1 cellular context compared by ENCODE assay signal in genomic region chr6:27902335-27903314, GRCh38.
TF ChIP-seq lines count a peak whose summit lies in the region.

No MANE protein-coding gene starts in this region.

TF ChIP-seq in HepG2, 621 proteins besides CTCF, POLR2A, EP300 and RAD21 (continued from another document and continues in another):
- TF ChIP-seq, protein P1, sequence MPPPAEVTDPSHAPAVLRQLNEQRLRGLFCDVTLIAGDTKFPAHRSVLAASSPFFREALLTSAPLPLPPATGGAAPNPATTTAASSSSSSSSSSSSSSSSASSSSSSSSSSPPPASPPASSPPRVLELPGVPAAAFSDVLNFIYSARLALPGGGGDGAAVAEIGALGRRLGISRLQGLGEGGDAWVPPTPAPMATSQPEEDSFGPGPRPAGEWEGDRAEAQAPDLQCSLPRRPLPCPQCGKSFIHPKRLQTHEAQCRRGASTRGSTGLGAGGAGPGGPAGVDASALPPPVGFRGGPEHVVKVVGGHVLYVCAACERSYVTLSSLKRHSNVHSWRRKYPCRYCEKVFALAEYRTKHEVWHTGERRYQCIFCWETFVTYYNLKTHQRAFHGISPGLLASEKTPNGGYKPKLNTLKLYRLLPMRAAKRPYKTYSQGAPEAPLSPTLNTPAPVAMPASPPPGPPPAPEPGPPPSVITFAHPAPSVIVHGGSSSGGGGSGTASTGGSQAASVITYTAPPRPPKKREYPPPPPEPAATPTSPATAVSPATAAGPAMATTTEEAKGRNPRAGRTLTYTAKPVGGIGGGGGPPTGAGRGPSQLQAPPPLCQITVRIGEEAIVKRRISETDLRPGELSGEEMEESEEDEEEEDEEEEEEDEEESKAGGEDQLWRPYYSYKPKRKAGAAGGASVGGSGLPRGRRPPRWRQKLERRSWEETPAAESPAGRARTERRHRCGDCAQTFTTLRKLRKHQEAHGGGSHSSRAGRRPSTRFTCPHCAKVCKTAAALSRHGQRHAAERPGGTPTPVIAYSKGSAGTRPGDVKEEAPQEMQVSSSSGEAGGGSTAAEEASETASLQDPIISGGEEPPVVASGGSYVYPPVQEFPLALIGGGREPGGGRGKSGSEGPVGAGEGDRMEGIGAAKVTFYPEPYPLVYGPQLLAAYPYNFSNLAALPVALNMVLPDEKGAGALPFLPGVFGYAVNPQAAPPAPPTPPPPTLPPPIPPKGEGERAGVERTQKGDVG (CRISPR knock-in tag; IDR thresholded peaks at IDR 0.05; ENCODE audit: borderline replicate concordance) = no peak
- TF ChIP-seq ZNF556 (CRISPR knock-in tag; IDR thresholded peaks at IDR 0.05; ENCODE audit: borderline replicate concordance) (0 out of 2 replicates have a peak, but pooled peaks have one; percentile 46), ARNTL (CRISPR knock-in tag; IDR thresholded peaks at IDR 0.05) (no peak), XBP1 (CRISPR knock-in tag; IDR thresholded peaks at IDR 0.05) (no peak; the same call in 1 of the 2 replicates), CEBPZ (IDR thresholded peaks at IDR 0.05; ENCODE audit: low read length) (no peak), ZSCAN30 (CRISPR knock-in tag; IDR thresholded peaks at IDR 0.05) (peak; percentile 78; the same call in 1 of the 2 replicates), MLXIP (CRISPR knock-in tag; IDR thresholded peaks at IDR 0.05; ENCODE audit: borderline replicate concordance) (peak; percentile 61; the same call in 1 of the 2 replicates), GTF2F1 (IDR thresholded peaks at IDR 0.05; ENCODE audit: low read length) (no peak), MEF2D (CRISPR knock-in tag; IDR thresholded peaks at IDR 0.05) (no peak; the same call in 1 of the 2 replicates), ZNF792 (CRISPR knock-in tag; IDR thresholded peaks at IDR 0.05) (peak; percentile 56), U2AF2 (IDR thresholded peaks at IDR 0.05; ENCODE audit: low read depth, low read length) (no peak), ZBED4 (CRISPR knock-in tag; IDR thresholded peaks at IDR 0.05; ENCODE audit: borderline replicate concordance) (peak; percentile 95), PHF21A (CRISPR knock-in tag; IDR thresholded peaks at IDR 0.05) (peak; percentile 57; the same call in 1 of the 2 replicates), ATRX (CRISPR knock-in tag; IDR thresholded peaks at IDR 0.05; ENCODE audit: borderline replicate concordance) (no peak), MXD4 (CRISPR knock-in tag; IDR thresholded peaks at IDR 0.05) (peak; percentile 74), CEBPB (IDR thresholded peaks at IDR 0.05; ENCODE audit: borderline replicate concordance, low read depth, low read length) (no peak), ZNF232 (CRISPR knock-in tag; IDR thresholded peaks at IDR 0.05; ENCODE audit: borderline replicate concordance) (peak; percentile 32; the same call in 1 of the 2 replicates), CBX2 (IDR thresholded peaks at IDR 0.05; ENCODE audit: low read depth, low read length) (0 out of 2 replicates have a peak, but pooled peaks have one; percentile 37), CBX2 (CRISPR knock-in tag; IDR thresholded peaks at IDR 0.05; ENCODE audit: low read depth) (no peak), MXD3 (CRISPR knock-in tag; IDR thresholded peaks at IDR 0.05) (peak; percentile 83), ZIK1 (CRISPR knock-in tag; IDR thresholded peaks at IDR 0.05; ENCODE audit: borderline replicate concordance, low read depth) (no peak), ZFP90 (CRISPR knock-in tag; IDR thresholded peaks at IDR 0.05; ENCODE audit: borderline replicate concordance) (peak; percentile 88; the same call in 1 of the 2 replicates), HNRNPLL (IDR thresholded peaks at IDR 0.05; ENCODE audit: low read depth, low read length, poor library complexity, severe bottlenecking) (peak; percentile 79), ARNT (IDR thresholded peaks at IDR 0.05) (no peak), ZNF782 (CRISPR knock-in tag; IDR thresholded peaks at IDR 0.05; ENCODE audit: borderline replicate concordance) (no peak), SUZ12 (IDR thresholded peaks at IDR 0.05; ENCODE audit: low read depth, low read length) (no peak), ZMYM4 (CRISPR knock-in tag; IDR thresholded peaks at IDR 0.05) (0 out of 2 replicates have a peak, but pooled peaks have one; percentile 7), KLF16 (CRISPR knock-in tag; IDR thresholded peaks at IDR 0.05) (peak in 1 of 2 experiments; percentile 72; a peak in 2 of 4 replicates), ZNF629 (CRISPR knock-in tag; conservative IDR thresholded peaks at IDR 0.05) (peak; percentile 57), ZNF3 (CRISPR knock-in tag; IDR thresholded peaks at IDR 0.05) (peak; percentile 30; the same call in 1 of the 2 replicates), KAT7 (CRISPR knock-in tag; IDR thresholded peaks at IDR 0.05; ENCODE audit: borderline replicate concordance) (0 out of 2 replicates have a peak, but pooled peaks have one; percentile 17)
- TF ChIP-seq, protein P2, sequence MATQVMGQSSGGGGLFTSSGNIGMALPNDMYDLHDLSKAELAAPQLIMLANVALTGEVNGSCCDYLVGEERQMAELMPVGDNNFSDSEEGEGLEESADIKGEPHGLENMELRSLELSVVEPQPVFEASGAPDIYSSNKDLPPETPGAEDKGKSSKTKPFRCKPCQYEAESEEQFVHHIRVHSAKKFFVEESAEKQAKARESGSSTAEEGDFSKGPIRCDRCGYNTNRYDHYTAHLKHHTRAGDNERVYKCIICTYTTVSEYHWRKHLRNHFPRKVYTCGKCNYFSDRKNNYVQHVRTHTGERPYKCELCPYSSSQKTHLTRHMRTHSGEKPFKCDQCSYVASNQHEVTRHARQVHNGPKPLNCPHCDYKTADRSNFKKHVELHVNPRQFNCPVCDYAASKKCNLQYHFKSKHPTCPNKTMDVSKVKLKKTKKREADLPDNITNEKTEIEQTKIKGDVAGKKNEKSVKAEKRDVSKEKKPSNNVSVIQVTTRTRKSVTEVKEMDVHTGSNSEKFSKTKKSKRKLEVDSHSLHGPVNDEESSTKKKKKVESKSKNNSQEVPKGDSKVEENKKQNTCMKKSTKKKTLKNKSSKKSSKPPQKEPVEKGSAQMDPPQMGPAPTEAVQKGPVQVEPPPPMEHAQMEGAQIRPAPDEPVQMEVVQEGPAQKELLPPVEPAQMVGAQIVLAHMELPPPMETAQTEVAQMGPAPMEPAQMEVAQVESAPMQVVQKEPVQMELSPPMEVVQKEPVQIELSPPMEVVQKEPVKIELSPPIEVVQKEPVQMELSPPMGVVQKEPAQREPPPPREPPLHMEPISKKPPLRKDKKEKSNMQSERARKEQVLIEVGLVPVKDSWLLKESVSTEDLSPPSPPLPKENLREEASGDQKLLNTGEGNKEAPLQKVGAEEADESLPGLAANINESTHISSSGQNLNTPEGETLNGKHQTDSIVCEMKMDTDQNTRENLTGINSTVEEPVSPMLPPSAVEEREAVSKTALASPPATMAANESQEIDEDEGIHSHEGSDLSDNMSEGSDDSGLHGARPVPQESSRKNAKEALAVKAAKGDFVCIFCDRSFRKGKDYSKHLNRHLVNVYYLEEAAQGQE (IDR thresholded peaks at IDR 0.05; ENCODE audit: borderline replicate concordance in 1 of 2, low read depth in 1 of 2, low read length in 2 of 2) = no peak; a peak in 1 of 4 replicates
- TF ChIP-seq, protein P3, sequence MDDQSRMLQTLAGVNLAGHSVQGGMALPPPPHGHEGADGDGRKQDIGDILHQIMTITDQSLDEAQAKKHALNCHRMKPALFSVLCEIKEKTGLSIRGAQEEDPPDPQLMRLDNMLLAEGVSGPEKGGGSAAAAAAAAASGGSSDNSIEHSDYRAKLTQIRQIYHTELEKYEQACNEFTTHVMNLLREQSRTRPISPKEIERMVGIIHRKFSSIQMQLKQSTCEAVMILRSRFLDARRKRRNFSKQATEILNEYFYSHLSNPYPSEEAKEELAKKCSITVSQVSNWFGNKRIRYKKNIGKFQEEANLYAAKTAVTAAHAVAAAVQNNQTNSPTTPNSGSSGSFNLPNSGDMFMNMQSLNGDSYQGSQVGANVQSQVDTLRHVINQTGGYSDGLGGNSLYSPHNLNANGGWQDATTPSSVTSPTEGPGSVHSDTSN (CRISPR knock-in tag; IDR thresholded peaks at IDR 0.05; ENCODE audit: borderline replicate concordance) = no peak
- TF ChIP-seq, protein P4, sequence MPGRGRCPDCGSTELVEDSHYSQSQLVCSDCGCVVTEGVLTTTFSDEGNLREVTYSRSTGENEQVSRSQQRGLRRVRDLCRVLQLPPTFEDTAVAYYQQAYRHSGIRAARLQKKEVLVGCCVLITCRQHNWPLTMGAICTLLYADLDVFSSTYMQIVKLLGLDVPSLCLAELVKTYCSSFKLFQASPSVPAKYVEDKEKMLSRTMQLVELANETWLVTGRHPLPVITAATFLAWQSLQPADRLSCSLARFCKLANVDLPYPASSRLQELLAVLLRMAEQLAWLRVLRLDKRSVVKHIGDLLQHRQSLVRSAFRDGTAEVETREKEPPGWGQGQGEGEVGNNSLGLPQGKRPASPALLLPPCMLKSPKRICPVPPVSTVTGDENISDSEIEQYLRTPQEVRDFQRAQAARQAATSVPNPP (CRISPR knock-in tag; IDR thresholded peaks at IDR 0.05) = no peak; the same call in 1 of the 2 replicates
- TF ChIP-seq, protein P5, sequence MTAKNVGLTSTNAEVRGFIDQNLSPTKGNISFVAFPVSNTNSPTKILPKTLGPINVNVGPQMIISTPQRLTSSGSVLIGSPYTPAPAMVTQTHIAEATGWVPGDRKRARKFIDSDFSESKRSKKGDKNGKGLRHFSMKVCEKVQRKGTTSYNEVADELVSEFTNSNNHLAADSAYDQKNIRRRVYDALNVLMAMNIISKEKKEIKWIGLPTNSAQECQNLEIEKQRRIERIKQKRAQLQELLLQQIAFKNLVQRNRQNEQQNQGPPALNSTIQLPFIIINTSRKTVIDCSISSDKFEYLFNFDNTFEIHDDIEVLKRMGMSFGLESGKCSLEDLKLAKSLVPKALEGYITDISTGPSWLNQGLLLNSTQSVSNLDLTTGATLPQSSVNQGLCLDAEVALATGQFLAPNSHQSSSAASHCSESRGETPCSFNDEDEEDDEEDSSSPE (CRISPR knock-in tag; IDR thresholded peaks at IDR 0.05) = peak; percentile 70
